In the genomic region with DNA sequence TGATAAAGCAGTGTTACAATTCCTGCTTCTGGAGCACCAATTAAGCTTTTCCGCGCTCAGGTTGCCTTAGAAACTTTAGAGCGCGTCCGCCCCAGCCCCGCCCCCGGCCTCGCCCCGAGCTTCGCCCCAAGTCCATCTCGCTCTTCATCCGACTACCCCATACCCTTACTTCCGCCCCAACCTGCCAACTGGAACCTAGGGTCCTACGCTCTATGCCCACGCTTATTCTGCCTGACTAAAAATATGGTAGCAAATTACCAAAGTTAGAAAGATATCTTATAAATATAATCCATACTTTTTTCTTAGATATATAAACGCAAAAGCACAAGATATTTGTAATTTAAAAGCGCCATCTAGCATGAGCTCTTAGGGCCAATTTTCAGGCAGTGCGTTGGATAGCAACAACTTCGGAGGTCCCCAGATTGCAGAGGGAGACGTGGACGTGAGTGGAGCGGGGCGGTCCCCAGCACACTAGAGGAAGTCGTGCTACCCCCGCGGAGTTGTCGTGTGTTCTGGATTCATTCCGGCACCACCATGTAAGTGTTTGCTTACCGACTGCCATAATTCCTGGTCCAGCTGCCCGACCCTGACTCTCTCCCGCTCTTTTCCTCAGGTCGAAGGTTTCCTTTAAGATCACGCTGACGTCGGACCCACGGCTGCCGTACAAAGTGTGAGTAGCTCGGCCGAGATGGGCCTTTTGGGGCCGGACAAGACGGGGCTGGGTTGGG, we compare ENCODE assay signal across 8 cellular contexts. TPM values are rescaled to one million over a fixed set of nuclear protein-coding genes. Genes with fewer than 3 reads are reported as not detected.
DNase-seq lines count a peak whose midpoint lies in the region; ATAC-seq, FAIRE-seq and TF ChIP-seq lines count a peak whose summit lies in the region.

A gene (plus strand): TSS at position 466 of the 728 bp plus-strand sequence. CDS start 69 bp downstream, at position 535.

- TF ChIP-seq CTCF in AG10803 (conservative IDR thresholded peaks at IDR 0.05; ENCODE audit: low read length), result no peak

- peak; percentile 100 for FAIRE-seq in islet of Langerhans (lab: Jason Lieb, UNC)

- peak; percentile 96 for DNase-seq in AG10803 (ENCODE audit: low read depth)
- peak; percentile 87 for DNase-seq in NCI-H460 (ENCODE audit: extremely low read depth, low read depth)
- DNase-seq in activated CD4-positive, CD25-positive, alpha-beta regulatory T cell treated with anti-CD3 and anti-CD28 coated beads, Interleukin-2, amount 50 U/mL, for 72 hours, result peak; percentile 81
- peak; percentile 5 to 79 for DNase-seq in cerebellar nuclear complex (lab: John Stamatoyannopoulos, UW)
- DNase-seq in stimulated activated CD4-positive, alpha-beta T cell treated with anti-CD3 and anti-CD28 coated beads, Interleukin-12 subunit alpha, Interleukin-12 subunit beta, amount 100 ng/mL, for 4 hours, result peak; percentile 80

- peak; percentile 94 for ATAC-seq in GM19043 (IDR thresholded peaks at IDR 0.05; ENCODE audit: low read depth, unreplicated experiment)
- peak; percentile 89 for ATAC-seq in HG03378 (IDR thresholded peaks at IDR 0.05; ENCODE audit: unreplicated experiment)

- H3K4me3 ChIP-seq in AG10803 (ENCODE audit: low read length), result peak within 1 kb of the TSS; percentile 88

RNA-seq across cellular contexts. Expression of the gene that starts here (rescaled TPM):
- 123 and 129 TPM in 2 replicates for total RNA-seq in NCI-H460 (2014; rRNA removed; shearing (Covaris generic))
- polyA plus RNA-seq in NCI-H460 (2014; cell fraction: nucleus; rRNA removed), result 73.5 and 92.5 TPM in 2 replicates

Comparison
In these comparisons a context has a peak if more than half of its experiments do, and no peak if none do; other contexts are left out.
1. Peak in every context shown above with its lines: DNase-seq, ATAC-seq and H3K4me3 ChIP-seq.
2. DNase-seq: peak in every context shown above with its lines; median percentile 96 in AG10803; 87 in NCI-H460; 81 in activated CD4-positive, CD25-positive, alpha-beta regulatory T cell treated with anti-CD3 and anti-CD28 coated beads, Interleukin-2, amount 50 U/mL, for 72 hours; 80 in stimulated activated CD4-positive, alpha-beta T cell treated with anti-CD3 and anti-CD28 coated beads, Interleukin-12 subunit alpha, Interleukin-12 subunit beta, amount 100 ng/mL, for 4 hours; 42 in cerebellar nuclear complex.